ENCODE assay signal across 9 cellular contexts in the genomic region with DNA sequence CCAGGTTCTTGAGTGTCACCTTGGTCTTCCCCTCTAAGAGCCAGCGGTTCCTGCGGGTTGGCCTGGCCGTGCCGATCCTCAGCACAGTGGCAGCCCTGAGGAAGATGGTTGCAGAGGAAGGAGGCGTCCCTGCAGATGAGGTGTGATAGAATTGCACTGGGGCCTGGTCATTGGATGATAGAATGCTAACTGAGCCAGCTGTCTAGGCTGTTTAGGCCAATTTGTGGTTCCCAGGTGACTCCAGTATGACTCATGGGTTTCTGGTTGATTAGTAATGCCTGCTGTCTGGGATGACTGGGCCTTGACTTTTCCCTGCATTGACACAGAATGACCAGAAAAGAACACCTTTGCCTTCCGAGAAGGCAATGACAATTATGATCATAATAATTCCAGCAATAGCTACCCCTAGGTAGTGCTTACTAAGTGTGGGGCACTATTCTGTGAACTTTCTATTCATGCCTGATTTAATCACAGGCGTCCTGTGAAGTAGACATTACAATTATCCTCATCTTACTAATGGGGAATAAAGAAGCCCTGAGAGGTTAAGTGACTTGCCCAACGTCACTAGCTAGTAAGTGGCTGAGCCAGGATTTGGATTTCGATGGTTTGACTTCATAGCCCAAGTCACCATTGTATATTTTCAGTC. TPM values are rescaled to one million over a fixed set of nuclear protein-coding genes. Genes with fewer than 3 reads are reported as not detected.
A peak's percentile ranks its signal among the peaks of the same experiment; 100 is the strongest.
DNase-seq lines count a peak whose midpoint lies in the region; ATAC-seq and TF ChIP-seq lines count a peak whose summit lies in the region.
"Had no signal": no experiment of that assay in that cellular context is flagged by ENCODE, and none has a peak within 500 bp of the region (broad histone marks: within the 10 kb centered on the region; RNA-seq: fewer than 3 reads in every experiment).

No MANE protein-coding gene starts in this region.

- H3K27ac ChIP-seq in C4-2B: peak overlapping the region; percentile 1; the same call in 1 of the 2 replicates

- ATAC-seq in GM21381 (IDR thresholded peaks at IDR 0.05; ENCODE audit: unreplicated experiment) (peak; percentile 54), GM18519 (IDR thresholded peaks at IDR 0.05; ENCODE audit: low FRiP score, unreplicated experiment) (no peak)

- no peak overlapping the region for H3K4me3 ChIP-seq in foreskin fibroblast (ENCODE audit: low read depth in 1 of 2, low read length in 2 of 2)

- DNase-seq in NCI-H69 (lab: John Stamatoyannopoulos, UW) (peak; percentile 86), foreskin fibroblast (peak; percentile 14 to 15), DMS153 treated with DMSO at 0.1 percent for 48 hours (lab: John Stamatoyannopoulos, UW; ENCODE audit: unreplicated experiment) (no peak), dermis blood vessel endothelial cell (no peak), inferior parietal cortex (ENCODE audit: extremely low spot score) (no peak)
- DNase-seq: NCI-H510A treated with DMSO at 0.1 percent for 48 hours had no signal

- TF ChIP-seq CTCF in C4-2B (conservative IDR thresholded peaks at IDR 0.05) (no peak), foreskin fibroblast (IDR thresholded peaks at IDR 0.05; ENCODE audit: low read depth, low read length) (no peak)

RNA-seq across cellular contexts. Expression of a gene that starts 31.5 kb away (rescaled TPM):
- total RNA-seq in dermis blood vessel endothelial cell: under 0.01 and 0.19 TPM in 2 replicates

Comparison
In these comparisons a context has a peak if more than half of its experiments do, and no peak if none do; other contexts are left out.
1. DNase-seq: peak in NCI-H69 (single experiment) and foreskin fibroblast (2 of 2); none in DMS153 treated with DMSO at 0.1 percent for 48 hours (single experiment), dermis blood vessel endothelial cell (single experiment) and inferior parietal cortex (single experiment).